23 cellular contexts compared by ENCODE assay signal in the genomic region with DNA sequence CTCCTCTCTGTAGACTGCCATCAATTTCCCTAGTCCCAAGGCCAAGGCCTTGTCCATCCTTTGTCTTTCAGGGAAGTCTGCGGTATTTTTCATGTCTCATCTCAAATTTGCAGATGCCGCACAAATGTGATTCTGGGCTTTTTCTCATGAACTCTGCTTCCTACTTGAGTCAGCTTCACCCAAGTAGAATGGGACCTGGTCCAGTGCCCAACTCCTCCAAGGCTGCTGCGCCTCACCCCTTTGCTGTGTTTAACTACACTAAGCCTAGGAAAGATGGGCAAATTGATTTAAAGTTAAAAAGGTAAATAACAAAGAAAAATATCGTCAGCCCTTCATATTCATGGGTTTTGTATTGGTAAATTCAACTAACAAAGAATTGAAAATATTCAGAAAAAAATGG.
"Had no signal": no experiment of that assay in that cellular context is flagged by ENCODE, and none has a peak within 500 bp of the region (broad histone marks: within the 10 kb centered on the region; RNA-seq: fewer than 3 reads in every experiment).

No MANE protein-coding gene starts in this region.

- H3K4me3 ChIP-seq: colonic mucosa, coronary artery, dorsolateral prefrontal cortex, esophagus muscularis mucosa, esophagus squamous epithelium, gastrocnemius medialis, gastroesophageal sphincter, heart left ventricle, heart right ventricle had no signal

- H3K36me3 ChIP-seq: colonic mucosa, esophagus muscularis mucosa, esophagus squamous epithelium, gastrocnemius medialis, gastroesophageal sphincter, heart left ventricle, heart right ventricle had no signal

- H3K4me1 ChIP-seq: colonic mucosa, esophagus squamous epithelium, foreskin keratinocyte, gastrocnemius medialis, heart left ventricle, heart right ventricle had no signal

- H3K9me3 ChIP-seq: colonic mucosa, gastrocnemius medialis had no signal

- H3K27ac ChIP-seq: colonic mucosa, coronary artery, dorsolateral prefrontal cortex, epithelial cell of prostate, esophagus muscularis mucosa, esophagus squamous epithelium, foreskin keratinocyte, gastrocnemius medialis, gastroesophageal sphincter, heart left ventricle, heart right ventricle had no signal

- H3K27me3 ChIP-seq: colonic mucosa, esophagus muscularis mucosa, foreskin keratinocyte, gastrocnemius medialis had no signal

- DNase-seq: colonic mucosa; cortex of kidney; dermis blood vessel endothelial cell; dorsolateral prefrontal cortex; effector CD4-positive, alpha-beta T cell; effector CD8-positive, alpha-beta T cell; effector memory CD4-positive, alpha-beta T cell; effector memory CD8-positive, alpha-beta T cell; endodermal cell; erythroblast; esophagus squamous epithelium; foreskin fibroblast; foreskin keratinocyte; foreskin melanocyte; gastrocnemius medialis; glutamatergic neuron; head of caudate nucleus; heart left ventricle; heart right ventricle had no signal
